In the genomic region with DNA sequence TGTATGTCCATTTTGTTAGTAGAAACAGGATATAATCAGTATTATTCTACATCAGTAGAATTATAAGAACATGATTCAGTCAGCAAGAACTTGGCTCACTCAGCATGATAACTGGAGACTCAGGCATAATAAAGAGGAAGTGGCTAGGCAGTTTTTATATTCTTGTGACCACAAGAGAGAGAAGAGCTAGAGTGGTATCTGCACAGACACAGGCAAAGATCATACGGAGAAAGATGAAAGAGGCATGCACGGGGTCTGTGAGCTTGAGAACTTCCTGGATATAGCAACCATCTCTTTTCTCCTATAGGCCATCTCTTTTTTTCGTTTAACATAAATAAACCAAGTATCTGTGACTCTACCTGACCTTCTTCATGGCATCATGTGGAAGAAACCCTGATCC, we compare ENCODE assay signal across 8 cellular contexts. TPM values are rescaled to one million over a fixed set of nuclear protein-coding genes. Genes with fewer than 3 reads are reported as not detected.
DNase-seq lines count a peak whose midpoint lies in the region; ATAC-seq, FAIRE-seq and TF ChIP-seq lines count a peak whose summit lies in the region.

No MANE protein-coding gene starts in this region.

- H4K20me1 ChIP-seq in OCI-LY3 (ENCODE audit: insufficient read depth, low read length) (peaks cover 9% of the 10 kb centered on the region), astrocyte (ENCODE audit: insufficient read depth, low read length) (no peaks in the 10 kb centered on the region)

- peak overlapping the region; percentile 51 for H3K4me3 ChIP-seq in OCI-LY3 (ENCODE audit: low read length)
- peak overlapping the region; percentile 18 for H3K4me3 ChIP-seq in astrocyte (ENCODE audit: insufficient read depth, low read depth, low read length)
- H3K4me3 ChIP-seq in lower leg skin (ENCODE audit: low read depth, poor library complexity, severe bottlenecking): no peak overlapping the region

- H3K9ac ChIP-seq in OCI-LY3 (ENCODE audit: low read length) (peak overlapping the region; percentile 50), astrocyte (ENCODE audit: low read length) (no peak overlapping the region)

- peak; percentile 62 for FAIRE-seq in astrocyte (lab: Jason Lieb, UNC)

- no peak for TF ChIP-seq POLR2A in lower leg skin (IDR thresholded peaks at IDR 0.05)

- H3K4me1 Mint-ChIP-seq in astrocyte (ENCODE audit: low read depth, unreplicated experiment) (peaks cover 51% of the 10 kb centered on the region), naive B cell (peaks cover 48 to 60% (median 49%) of the 10 kb centered on the region in 3 donors)

- TF ChIP-seq CTCF in OCI-LY3 (IDR thresholded peaks at IDR 0.05; ENCODE audit: low read depth, low read length): no peak
- TF ChIP-seq CTCF in astrocyte (IDR thresholded peaks at IDR 0.05; ENCODE audit: insufficient read depth, low read depth, low read length): no peak
- TF ChIP-seq CTCF in lower leg skin (IDR thresholded peaks at IDR 0.05): no peak

- H2AFZ ChIP-seq in OCI-LY3 (ENCODE audit: low read depth, low read length): no peak overlapping the region
- H2AFZ ChIP-seq in astrocyte (ENCODE audit: low read depth, low read length): no peak overlapping the region

- H3K4me2 ChIP-seq in OCI-LY3 (ENCODE audit: low read length): peak overlapping the region; percentile 83
- H3K4me2 ChIP-seq in astrocyte (ENCODE audit: low read length): peak overlapping the region; percentile 68

- H3K36me3 ChIP-seq in OCI-LY3 (replicated peaks; ENCODE audit: low read depth, low read length) (peaks cover 3% of the 10 kb centered on the region), astrocyte (ENCODE audit: insufficient read depth, low read length) (no peaks in the 10 kb centered on the region)

- 45 to 65% methylated on average over 3 of the region's 3 CpGs for WGBS in lower leg skin, 2 donors

- no peaks in the 10 kb centered on the region for H3K27me3 ChIP-seq in OCI-LY3 (ENCODE audit: low read depth, low read length)
- no peaks in the 10 kb centered on the region for H3K27me3 ChIP-seq in astrocyte (ENCODE audit: insufficient read depth, low read length)

- peak overlapping the region; percentile 8 for H3K4me3 Mint-ChIP-seq in astrocyte (ENCODE audit: unreplicated experiment)
- peak overlapping the region in 4 of 8 donors; percentile 0 to 16 (median 8) for H3K4me3 Mint-ChIP-seq in naive B cell

- peak overlapping the region; percentile 74 for H3K27ac ChIP-seq in OCI-LY3 (ENCODE audit: low read length)
- peak overlapping the region; percentile 37 for H3K27ac ChIP-seq in astrocyte (ENCODE audit: low read depth, low read length)

- no peaks in the 10 kb centered on the region for H3K9me3 ChIP-seq in OCI-LY3 (ENCODE audit: insufficient read depth, low read length)
- no peaks in the 10 kb centered on the region for H3K9me3 ChIP-seq in astrocyte (ENCODE audit: insufficient read depth, low read depth, low read length)

- peak; percentile 15 for DNase-seq in activated naive CD4-positive, alpha-beta T cell treated with Interleukin-2 at 50 U/mL for 16 hours
- DNase-seq in activated naive CD4-positive, alpha-beta T cell treated with anti-CD3 and anti-CD28 coated beads, Interleukin-2, amount 50 U/mL, for 16 hours: no peak
- DNase-seq in astrocyte (ENCODE audit: low read depth) (peak; percentile 92), naive B cell (peak; percentile 73), lower leg skin (ENCODE audit: low spot score in 2 of 2) (no peak), NCI-H146 treated with DMSO at 0.1 percent for 48 hours (lab: John Stamatoyannopoulos, UW; ENCODE audit: unreplicated experiment) (no peak)

- H3K9me3 Mint-ChIP-seq in astrocyte (ENCODE audit: unreplicated experiment): no peaks in the 10 kb centered on the region
- no peaks in the 10 kb centered on the region for H3K9me3 Mint-ChIP-seq in naive B cell

- H3K4me1 ChIP-seq in OCI-LY3 (ENCODE audit: low read length) (peaks cover 54% of the 10 kb centered on the region), astrocyte (ENCODE audit: insufficient read depth, low read length) (peaks cover 31% of the 10 kb centered on the region)

- H3K27ac Mint-ChIP-seq in astrocyte (ENCODE audit: unreplicated experiment) (peak overlapping the region; percentile 77), naive B cell (peak overlapping the region; percentile 17 to 98 (median 48))

- ATAC-seq in HG02840 (IDR thresholded peaks at IDR 0.05; ENCODE audit: low FRiP score, unreplicated experiment) (peak; percentile 90), naive B cell (ENCODE audit: low read depth in 2 of 2) (peak; percentile 99 to 100)

- H3K36me3 Mint-ChIP-seq in astrocyte (ENCODE audit: low read depth, unreplicated experiment): no peaks in the 10 kb centered on the region
- H3K36me3 Mint-ChIP-seq in naive B cell: no peaks in the 10 kb centered on the region

- H3K27me3 Mint-ChIP-seq in astrocyte (ENCODE audit: low read depth, unreplicated experiment) (no peaks in the 10 kb centered on the region), naive B cell (no peaks in the 10 kb centered on the region)

- H3K79me2 ChIP-seq in OCI-LY3 (ENCODE audit: low read length) (peaks cover 83% of the 10 kb centered on the region), astrocyte (ENCODE audit: insufficient read depth, low read length) (peaks cover 36% of the 10 kb centered on the region)

- intact Hi-C loops in lower leg skin (cut with DNase I; ENCODE audit: low total_unique reads): no loop called here

RNA-seq across cellular contexts. Expression of gene MYO5A, which starts 46.8 kb away (rescaled TPM):
- 47.6 and 47.7 TPM in 2 replicates for total RNA-seq in astrocyte
- polyA plus RNA-seq in naive B cell (ENCODE audit: low read depth in 6 of 6): 10 to 100 TPM in 2 of 6 donors, 1 to 10 TPM in 4; 3.8 to 15.0 (median 9.3) TPM
- total RNA-seq in lower leg skin: 10 to 100 TPM; 28.0 to 45.1 (median 37.8) TPM

Comparison
In these comparisons a context has a peak if more than half of its experiments do, and no peak if none do; other contexts are left out.
1. DNase-seq: peak in activated naive CD4-positive, alpha-beta T cell treated with Interleukin-2 at 50 U/mL for 16 hours (single experiment), astrocyte (single experiment) and naive B cell (single experiment); none in activated naive CD4-positive, alpha-beta T cell treated with anti-CD3 and anti-CD28 coated beads, Interleukin-2, amount 50 U/mL, for 16 hours (single experiment), lower leg skin (0 of 2) and NCI-H146 treated with DMSO at 0.1 percent for 48 hours (single experiment).